In genomic region chr9:4058931-4059330, GRCh38 we compare ENCODE assay signal across 9 cellular contexts.
"Had no signal": no experiment of that assay in that cellular context is flagged by ENCODE, and none has a peak within 500 bp of the region (broad histone marks: within the 10 kb centered on the region; RNA-seq: fewer than 3 reads in every experiment).

No MANE protein-coding gene starts in this region.

- H3K27ac ChIP-seq: GM23248, HL-60 had no signal

- H2AFZ ChIP-seq: GM23248 had no signal

- H3K4me3 Mint-ChIP-seq: HFFc6, IgD-negative memory B cell had no signal

- H3K4me3 ChIP-seq: GM23248, HAP-1 had no signal

- H3K9ac ChIP-seq: GM23248 had no signal

- H3K9me3 ChIP-seq: HAP-1 had no signal

- H3K27ac Mint-ChIP-seq: HFFc6, IgD-negative memory B cell had no signal

- H3K36me3 ChIP-seq: HAP-1 had no signal

- FAIRE-seq: HepG2 had no signal

- DNase-seq: GM23248, GOT3, H7, HFFc6, KBM-7 had no signal
